ENCODE assay signal across 1 cellular context in the genomic region with DNA sequence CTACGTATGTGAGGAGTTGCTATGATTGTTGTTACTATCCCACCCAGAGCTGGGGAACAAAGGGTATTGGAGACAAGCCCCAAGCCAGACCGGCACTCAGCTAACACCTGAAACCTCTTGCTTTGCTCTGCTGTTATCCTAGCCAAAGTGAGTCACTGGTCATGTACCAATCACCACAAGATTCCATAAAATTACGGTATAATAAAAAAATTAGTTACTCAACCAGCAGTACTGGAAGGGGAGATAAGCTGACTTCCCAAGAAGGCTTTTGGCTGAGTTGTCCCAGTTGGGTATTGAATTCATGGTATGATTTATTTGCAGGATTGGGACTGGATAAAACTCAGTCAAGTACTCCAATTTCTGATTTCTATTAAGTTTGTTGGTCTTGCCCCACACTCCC.
TF ChIP-seq lines count a peak whose summit lies in the region.

No MANE protein-coding gene starts in this region.

TF ChIP-seq in GM23338, 12 proteins besides CTCF, POLR2A, EP300 and RAD21:
- TF ChIP-seq, protein P1, sequence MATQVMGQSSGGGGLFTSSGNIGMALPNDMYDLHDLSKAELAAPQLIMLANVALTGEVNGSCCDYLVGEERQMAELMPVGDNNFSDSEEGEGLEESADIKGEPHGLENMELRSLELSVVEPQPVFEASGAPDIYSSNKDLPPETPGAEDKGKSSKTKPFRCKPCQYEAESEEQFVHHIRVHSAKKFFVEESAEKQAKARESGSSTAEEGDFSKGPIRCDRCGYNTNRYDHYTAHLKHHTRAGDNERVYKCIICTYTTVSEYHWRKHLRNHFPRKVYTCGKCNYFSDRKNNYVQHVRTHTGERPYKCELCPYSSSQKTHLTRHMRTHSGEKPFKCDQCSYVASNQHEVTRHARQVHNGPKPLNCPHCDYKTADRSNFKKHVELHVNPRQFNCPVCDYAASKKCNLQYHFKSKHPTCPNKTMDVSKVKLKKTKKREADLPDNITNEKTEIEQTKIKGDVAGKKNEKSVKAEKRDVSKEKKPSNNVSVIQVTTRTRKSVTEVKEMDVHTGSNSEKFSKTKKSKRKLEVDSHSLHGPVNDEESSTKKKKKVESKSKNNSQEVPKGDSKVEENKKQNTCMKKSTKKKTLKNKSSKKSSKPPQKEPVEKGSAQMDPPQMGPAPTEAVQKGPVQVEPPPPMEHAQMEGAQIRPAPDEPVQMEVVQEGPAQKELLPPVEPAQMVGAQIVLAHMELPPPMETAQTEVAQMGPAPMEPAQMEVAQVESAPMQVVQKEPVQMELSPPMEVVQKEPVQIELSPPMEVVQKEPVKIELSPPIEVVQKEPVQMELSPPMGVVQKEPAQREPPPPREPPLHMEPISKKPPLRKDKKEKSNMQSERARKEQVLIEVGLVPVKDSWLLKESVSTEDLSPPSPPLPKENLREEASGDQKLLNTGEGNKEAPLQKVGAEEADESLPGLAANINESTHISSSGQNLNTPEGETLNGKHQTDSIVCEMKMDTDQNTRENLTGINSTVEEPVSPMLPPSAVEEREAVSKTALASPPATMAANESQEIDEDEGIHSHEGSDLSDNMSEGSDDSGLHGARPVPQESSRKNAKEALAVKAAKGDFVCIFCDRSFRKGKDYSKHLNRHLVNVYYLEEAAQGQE (IDR thresholded peaks at IDR 0.05; ENCODE audit: unreplicated experiment) = no peak
- TF ChIP-seq, protein P2, sequence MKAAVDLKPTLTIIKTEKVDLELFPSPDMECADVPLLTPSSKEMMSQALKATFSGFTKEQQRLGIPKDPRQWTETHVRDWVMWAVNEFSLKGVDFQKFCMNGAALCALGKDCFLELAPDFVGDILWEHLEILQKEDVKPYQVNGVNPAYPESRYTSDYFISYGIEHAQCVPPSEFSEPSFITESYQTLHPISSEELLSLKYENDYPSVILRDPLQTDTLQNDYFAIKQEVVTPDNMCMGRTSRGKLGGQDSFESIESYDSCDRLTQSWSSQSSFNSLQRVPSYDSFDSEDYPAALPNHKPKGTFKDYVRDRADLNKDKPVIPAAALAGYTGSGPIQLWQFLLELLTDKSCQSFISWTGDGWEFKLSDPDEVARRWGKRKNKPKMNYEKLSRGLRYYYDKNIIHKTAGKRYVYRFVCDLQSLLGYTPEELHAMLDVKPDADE (IDR thresholded peaks at IDR 0.05) = no peak
- TF ChIP-seq EZH2 (IDR thresholded peaks at IDR 0.05; ENCODE audit: low read depth, unreplicated experiment) = no peak
- TF ChIP-seq, protein P3, sequence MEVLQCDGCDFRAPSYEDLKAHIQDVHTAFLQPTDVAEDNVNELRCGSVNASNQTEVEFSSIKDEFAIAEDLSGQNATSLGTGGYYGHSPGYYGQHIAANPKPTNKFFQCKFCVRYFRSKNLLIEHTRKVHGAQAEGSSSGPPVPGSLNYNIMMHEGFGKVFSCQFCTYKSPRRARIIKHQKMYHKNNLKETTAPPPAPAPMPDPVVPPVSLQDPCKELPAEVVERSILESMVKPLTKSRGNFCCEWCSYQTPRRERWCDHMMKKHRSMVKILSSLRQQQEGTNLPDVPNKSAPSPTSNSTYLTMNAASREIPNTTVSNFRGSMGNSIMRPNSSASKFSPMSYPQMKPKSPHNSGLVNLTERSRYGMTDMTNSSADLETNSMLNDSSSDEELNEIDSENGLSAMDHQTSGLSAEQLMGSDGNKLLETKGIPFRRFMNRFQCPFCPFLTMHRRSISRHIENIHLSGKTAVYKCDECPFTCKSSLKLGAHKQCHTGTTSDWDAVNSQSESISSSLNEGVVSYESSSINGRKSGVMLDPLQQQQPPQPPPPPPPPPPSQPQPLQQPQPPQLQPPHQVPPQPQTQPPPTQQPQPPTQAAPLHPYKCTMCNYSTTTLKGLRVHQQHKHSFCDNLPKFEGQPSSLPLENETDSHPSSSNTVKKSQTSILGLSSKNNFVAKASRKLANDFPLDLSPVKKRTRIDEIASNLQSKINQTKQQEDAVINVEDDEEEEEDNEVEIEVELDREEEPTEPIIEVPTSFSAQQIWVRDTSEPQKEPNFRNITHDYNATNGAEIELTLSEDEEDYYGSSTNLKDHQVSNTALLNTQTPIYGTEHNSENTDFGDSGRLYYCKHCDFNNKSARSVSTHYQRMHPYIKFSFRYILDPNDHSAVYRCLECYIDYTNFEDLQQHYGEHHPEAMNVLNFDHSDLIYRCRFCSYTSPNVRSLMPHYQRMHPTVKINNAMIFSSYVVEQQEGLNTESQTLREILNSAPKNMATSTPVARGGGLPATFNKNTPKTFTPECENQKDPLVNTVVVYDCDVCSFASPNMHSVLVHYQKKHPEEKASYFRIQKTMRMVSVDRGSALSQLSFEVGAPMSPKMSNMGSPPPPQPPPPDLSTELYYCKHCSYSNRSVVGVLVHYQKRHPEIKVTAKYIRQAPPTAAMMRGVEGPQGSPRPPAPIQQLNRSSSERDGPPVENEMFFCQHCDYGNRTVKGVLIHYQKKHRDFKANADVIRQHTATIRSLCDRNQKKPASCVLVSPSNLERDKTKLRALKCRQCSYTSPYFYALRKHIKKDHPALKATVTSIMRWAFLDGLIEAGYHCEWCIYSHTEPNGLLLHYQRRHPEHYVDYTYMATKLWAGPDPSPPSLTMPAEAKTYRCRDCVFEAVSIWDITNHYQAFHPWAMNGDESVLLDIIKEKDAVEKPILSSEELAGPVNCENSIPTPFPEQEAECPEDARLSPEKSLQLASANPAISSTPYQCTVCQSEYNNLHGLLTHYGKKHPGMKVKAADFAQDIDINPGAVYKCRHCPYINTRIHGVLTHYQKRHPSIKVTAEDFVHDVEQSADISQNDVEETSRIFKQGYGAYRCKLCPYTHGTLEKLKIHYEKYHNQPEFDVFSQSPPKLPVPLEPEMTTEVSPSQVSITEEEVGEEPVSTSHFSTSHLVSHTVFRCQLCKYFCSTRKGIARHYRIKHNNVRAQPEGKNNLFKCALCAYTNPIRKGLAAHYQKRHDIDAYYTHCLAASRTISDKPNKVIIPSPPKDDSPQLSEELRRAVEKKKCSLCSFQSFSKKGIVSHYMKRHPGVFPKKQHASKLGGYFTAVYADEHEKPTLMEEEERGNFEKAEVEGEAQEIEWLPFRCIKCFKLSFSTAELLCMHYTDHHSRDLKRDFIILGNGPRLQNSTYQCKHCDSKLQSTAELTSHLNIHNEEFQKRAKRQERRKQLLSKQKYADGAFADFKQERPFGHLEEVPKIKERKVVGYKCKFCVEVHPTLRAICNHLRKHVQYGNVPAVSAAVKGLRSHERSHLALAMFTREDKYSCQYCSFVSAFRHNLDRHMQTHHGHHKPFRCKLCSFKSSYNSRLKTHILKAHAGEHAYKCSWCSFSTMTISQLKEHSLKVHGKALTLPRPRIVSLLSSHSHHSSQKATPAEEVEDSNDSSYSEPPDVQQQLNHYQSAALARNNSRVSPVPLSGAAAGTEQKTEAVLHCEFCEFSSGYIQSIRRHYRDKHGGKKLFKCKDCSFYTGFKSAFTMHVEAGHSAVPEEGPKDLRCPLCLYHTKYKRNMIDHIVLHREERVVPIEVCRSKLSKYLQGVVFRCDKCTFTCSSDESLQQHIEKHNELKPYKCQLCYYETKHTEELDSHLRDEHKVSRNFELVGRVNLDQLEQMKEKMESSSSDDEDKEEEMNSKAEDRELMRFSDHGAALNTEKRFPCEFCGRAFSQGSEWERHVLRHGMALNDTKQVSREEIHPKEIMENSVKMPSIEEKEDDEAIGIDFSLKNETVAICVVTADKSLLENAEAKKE (CRISPR knock-in tag; IDR thresholded peaks at IDR 0.05) = no peak
- TF ChIP-seq CREB1 (CRISPR knock-in tag; IDR thresholded peaks at IDR 0.05; ENCODE audit: low read depth) = no peak
- no peak for TF ChIP-seq ZNF331 (CRISPR knock-in tag; IDR thresholded peaks at IDR 0.05; ENCODE audit: low read depth)
- TF ChIP-seq STAT1 (IDR thresholded peaks at IDR 0.05; ENCODE audit: unreplicated experiment) = no peak
- TF ChIP-seq POLR2AphosphoS5 (IDR thresholded peaks at IDR 0.05; ENCODE audit: low read depth) = no peak
- no peak for TF ChIP-seq NANOG (IDR thresholded peaks at IDR 0.05; ENCODE audit: borderline replicate concordance)
- no peak for TF ChIP-seq ZNF114 (CRISPR knock-in tag; IDR thresholded peaks at IDR 0.05)
- no peak for TF ChIP-seq JUNB (IDR thresholded peaks at IDR 0.05; ENCODE audit: unreplicated experiment)
- TF ChIP-seq EZH2phosphoT487 (IDR thresholded peaks at IDR 0.05; ENCODE audit: unreplicated experiment) = no peak
